Comparison of ENCODE assay signal across 6 cellular contexts in genomic region chr19:41053331-41053730, GRCh38. TPM values are rescaled to one million over a fixed set of nuclear protein-coding genes. Genes with fewer than 3 reads are reported as not detected.
"Had no signal": no experiment of that assay in that cellular context is flagged by ENCODE, and none has a peak within 500 bp of the region (broad histone marks: within the 10 kb centered on the region; RNA-seq: fewer than 3 reads in every experiment).

No MANE protein-coding gene starts in this region.

RNA-seq across cellular contexts. Expression of gene CYP2A13, which starts 34.9 kb away (rescaled TPM):
- total RNA-seq: M059J, PC-3, Peyer's patch, Right ventricle myocardium superior, SJSA1 had no signal
- polyA plus RNA-seq: SK-N-SH had no signal
